In the genomic region with DNA sequence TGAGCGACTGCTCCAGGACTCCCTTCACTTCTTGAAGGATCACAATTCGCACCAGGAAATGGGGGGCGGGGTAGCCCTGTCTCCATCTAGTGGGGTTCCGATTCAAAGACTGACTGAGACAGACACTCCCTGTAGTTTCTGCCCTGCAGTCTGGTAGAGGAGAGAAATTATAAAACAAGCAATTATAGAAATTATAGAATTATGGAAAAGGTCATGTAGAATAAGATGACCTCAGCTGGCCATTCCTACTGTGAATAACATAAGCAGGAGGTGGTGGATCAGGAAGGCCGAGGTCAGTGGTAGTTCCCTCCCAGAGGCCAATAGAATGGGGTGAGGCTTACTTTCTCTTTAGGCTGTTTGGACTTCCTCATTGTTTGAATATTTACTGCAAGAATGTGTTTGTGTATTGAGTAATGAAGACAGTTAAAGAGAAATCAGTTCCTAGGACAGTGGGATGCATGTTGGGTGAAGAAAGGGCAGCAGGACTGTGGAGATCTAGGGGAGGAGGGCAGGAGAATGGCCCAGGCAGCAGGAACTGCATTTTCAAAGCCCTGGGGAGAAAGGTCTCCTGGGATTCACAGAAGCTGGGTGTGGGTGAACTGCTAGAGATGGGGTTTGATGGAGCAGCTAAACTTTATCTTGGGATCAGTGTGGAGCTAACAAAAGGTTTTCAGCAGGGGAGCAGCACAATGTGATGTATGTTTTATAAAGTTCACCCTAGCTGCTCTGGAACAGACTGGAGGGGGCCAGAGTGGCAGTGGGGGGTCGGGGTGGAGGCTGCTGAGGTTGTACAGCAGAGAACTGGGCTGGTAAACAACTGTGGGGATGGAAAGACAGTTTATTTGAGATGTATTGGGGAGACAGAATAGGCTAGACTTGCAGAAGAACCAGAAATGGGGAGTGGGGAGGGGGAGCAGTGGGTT, we compare ENCODE assay signal across 1 cellular context.
A peak's percentile ranks its signal among the peaks of the same experiment; 100 is the strongest.
TF ChIP-seq lines count a peak whose summit lies in the region.

No MANE protein-coding gene starts in this region.

TF ChIP-seq in K562, 482 proteins besides CTCF, POLR2A, EP300 and RAD21:
- TF ChIP-seq, protein P1, sequence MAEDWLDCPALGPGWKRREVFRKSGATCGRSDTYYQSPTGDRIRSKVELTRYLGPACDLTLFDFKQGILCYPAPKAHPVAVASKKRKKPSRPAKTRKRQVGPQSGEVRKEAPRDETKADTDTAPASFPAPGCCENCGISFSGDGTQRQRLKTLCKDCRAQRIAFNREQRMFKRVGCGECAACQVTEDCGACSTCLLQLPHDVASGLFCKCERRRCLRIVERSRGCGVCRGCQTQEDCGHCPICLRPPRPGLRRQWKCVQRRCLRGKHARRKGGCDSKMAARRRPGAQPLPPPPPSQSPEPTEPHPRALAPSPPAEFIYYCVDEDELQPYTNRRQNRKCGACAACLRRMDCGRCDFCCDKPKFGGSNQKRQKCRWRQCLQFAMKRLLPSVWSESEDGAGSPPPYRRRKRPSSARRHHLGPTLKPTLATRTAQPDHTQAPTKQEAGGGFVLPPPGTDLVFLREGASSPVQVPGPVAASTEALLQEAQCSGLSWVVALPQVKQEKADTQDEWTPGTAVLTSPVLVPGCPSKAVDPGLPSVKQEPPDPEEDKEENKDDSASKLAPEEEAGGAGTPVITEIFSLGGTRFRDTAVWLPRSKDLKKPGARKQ (CRISPR knock-in tag; IDR thresholded peaks at IDR 0.05): no peak
- TF ChIP-seq DACH1 (IDR thresholded peaks at IDR 0.05; ENCODE audit: partially characterized antibody) (no peak), FOXA1 (IDR thresholded peaks at IDR 0.05; ENCODE audit: borderline replicate concordance) (no peak), SIX5 (IDR thresholded peaks at IDR 0.05; ENCODE audit: borderline replicate concordance in 1 of 2, insufficient read depth in 1 of 2, low read depth in 1 of 2, low read length in 2 of 2) (no peak), GATA2 (CRISPR knock-in tag; IDR thresholded peaks at IDR 0.05) (peak; percentile 45; the same call in 1 of the 2 replicates), MLX (CRISPR knock-in tag; conservative IDR thresholded peaks at IDR 0.05) (no peak), PML (IDR thresholded peaks at IDR 0.05; ENCODE audit: low read length) (no peak), PURB (CRISPR knock-in tag; IDR thresholded peaks at IDR 0.05; ENCODE audit: low read depth) (no peak), TEAD1 (CRISPR knock-in tag; IDR thresholded peaks at IDR 0.05) (peak in 1 of 2 experiments; percentile 83; a peak in 2 of 4 replicates), ZBTB17 (CRISPR knock-in tag; IDR thresholded peaks at IDR 0.05) (no peak), SPI1 (IDR thresholded peaks at IDR 0.05; ENCODE audit: borderline replicate concordance, low read depth, low read length) (peak; percentile 78; the same call in 1 of the 2 replicates), ZNF445 (CRISPR knock-in tag; IDR thresholded peaks at IDR 0.05; ENCODE audit: low read depth) (no peak), ZNF324 (CRISPR knock-in tag; IDR thresholded peaks at IDR 0.05) (no peak), TEAD4 (IDR thresholded peaks at IDR 0.05; ENCODE audit: low read length) (peak; percentile 45; the same call in 1 of the 2 replicates), TEAD4 (CRISPR knock-in tag; IDR thresholded peaks at IDR 0.05; ENCODE audit: borderline replicate concordance) (no peak), ELF1 (tag; IDR thresholded peaks at IDR 0.05) (0 out of 2 replicates have a peak, but pooled peaks have one; percentile 16), HMBOX1 (IDR thresholded peaks at IDR 0.05) (0 out of 2 replicates have a peak, but pooled peaks have one; percentile 16), SP1 (CRISPR knock-in tag; IDR thresholded peaks at IDR 0.05) (no peak), ZNF696 (CRISPR knock-in tag; conservative IDR thresholded peaks at IDR 0.05) (no peak), ELK1 (CRISPR knock-in tag; IDR thresholded peaks at IDR 0.05) (no peak), CTBP1 (IDR thresholded peaks at IDR 0.05; ENCODE audit: borderline replicate concordance) (peak; percentile 30; the same call in 1 of the 2 replicates), ZBTB12 (CRISPR knock-in tag; IDR thresholded peaks at IDR 0.05) (no peak), CEBPB (tag; IDR thresholded peaks at IDR 0.05) (peak; percentile 45; the same call in 1 of the 2 replicates), CBX2 (IDR thresholded peaks at IDR 0.05; ENCODE audit: insufficient read depth, low read length, poor library complexity, severe bottlenecking) (no peak), FOXM1 (IDR thresholded peaks at IDR 0.05; ENCODE audit: low read depth) (0 out of 2 replicates have a peak, but pooled peaks have one; percentile 31), FOXM1 (CRISPR knock-in tag; IDR thresholded peaks at IDR 0.05; ENCODE audit: low read depth) (no peak)
- TF ChIP-seq, protein P2, sequence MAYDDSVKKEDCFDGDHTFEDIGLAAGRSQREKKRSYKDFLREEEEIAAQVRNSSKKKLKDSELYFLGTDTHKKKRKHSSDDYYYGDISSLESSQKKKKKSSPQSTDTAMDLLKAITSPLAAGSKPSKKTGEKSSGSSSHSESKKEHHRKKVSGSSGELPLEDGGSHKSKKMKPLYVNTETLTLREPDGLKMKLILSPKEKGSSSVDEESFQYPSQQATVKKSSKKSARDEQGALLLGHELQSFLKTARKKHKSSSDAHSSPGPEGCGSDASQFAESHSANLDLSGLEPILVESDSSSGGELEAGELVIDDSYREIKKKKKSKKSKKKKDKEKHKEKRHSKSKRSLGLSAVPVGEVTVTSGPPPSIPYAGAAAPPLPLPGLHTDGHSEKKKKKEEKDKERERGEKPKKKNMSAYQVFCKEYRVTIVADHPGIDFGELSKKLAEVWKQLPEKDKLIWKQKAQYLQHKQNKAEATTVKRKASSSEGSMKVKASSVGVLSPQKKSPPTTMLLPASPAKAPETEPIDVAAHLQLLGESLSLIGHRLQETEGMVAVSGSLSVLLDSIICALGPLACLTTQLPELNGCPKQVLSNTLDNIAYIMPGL (CRISPR knock-in tag; IDR thresholded peaks at IDR 0.05): no peak
- TF ChIP-seq, protein P3, sequence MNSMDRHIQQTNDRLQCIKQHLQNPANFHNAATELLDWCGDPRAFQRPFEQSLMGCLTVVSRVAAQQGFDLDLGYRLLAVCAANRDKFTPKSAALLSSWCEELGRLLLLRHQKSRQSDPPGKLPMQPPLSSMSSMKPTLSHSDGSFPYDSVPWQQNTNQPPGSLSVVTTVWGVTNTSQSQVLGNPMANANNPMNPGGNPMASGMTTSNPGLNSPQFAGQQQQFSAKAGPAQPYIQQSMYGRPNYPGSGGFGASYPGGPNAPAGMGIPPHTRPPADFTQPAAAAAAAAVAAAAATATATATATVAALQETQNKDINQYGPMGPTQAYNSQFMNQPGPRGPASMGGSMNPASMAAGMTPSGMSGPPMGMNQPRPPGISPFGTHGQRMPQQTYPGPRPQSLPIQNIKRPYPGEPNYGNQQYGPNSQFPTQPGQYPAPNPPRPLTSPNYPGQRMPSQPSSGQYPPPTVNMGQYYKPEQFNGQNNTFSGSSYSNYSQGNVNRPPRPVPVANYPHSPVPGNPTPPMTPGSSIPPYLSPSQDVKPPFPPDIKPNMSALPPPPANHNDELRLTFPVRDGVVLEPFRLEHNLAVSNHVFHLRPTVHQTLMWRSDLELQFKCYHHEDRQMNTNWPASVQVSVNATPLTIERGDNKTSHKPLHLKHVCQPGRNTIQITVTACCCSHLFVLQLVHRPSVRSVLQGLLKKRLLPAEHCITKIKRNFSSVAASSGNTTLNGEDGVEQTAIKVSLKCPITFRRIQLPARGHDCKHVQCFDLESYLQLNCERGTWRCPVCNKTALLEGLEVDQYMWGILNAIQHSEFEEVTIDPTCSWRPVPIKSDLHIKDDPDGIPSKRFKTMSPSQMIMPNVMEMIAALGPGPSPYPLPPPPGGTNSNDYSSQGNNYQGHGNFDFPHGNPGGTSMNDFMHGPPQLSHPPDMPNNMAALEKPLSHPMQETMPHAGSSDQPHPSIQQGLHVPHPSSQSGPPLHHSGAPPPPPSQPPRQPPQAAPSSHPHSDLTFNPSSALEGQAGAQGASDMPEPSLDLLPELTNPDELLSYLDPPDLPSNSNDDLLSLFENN (IDR thresholded peaks at IDR 0.05; ENCODE audit: low read depth in 2 of 2, low read length in 2 of 2): no peak
- TF ChIP-seq, protein P4, sequence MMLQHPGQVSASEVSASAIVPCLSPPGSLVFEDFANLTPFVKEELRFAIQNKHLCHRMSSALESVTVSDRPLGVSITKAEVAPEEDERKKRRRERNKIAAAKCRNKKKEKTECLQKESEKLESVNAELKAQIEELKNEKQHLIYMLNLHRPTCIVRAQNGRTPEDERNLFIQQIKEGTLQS (IDR thresholded peaks at IDR 0.05): no peak
- TF ChIP-seq, protein P4 (CRISPR knock-in tag; conservative IDR thresholded peaks at IDR 0.05): no peak
